Comparison of ENCODE assay signal across 1 cellular context in the genomic region with DNA sequence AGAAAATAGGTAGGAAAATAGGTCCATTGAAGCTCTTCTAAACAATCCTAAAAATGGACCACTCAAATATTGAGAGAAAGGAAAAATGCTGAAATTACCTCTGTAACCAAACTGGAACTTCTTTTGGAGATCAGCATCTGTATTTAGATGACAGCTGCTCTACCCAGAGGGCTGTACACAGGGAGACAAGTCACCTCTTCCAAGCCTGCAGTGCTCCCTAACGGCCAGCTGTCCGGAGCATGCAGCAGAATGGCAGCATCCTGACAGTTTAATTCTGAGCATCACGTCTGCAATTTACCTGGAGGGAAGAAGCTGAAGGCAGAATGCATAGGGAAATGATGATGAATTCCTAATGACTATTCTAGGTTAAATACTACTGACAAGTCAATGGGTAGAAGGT.
TF ChIP-seq lines count a peak whose summit lies in the region.

No MANE protein-coding gene starts in this region.

TF ChIP-seq in GM12878, 131 proteins besides CTCF, POLR2A, EP300 and RAD21 (continued from another document):
- TF ChIP-seq, protein P1, sequence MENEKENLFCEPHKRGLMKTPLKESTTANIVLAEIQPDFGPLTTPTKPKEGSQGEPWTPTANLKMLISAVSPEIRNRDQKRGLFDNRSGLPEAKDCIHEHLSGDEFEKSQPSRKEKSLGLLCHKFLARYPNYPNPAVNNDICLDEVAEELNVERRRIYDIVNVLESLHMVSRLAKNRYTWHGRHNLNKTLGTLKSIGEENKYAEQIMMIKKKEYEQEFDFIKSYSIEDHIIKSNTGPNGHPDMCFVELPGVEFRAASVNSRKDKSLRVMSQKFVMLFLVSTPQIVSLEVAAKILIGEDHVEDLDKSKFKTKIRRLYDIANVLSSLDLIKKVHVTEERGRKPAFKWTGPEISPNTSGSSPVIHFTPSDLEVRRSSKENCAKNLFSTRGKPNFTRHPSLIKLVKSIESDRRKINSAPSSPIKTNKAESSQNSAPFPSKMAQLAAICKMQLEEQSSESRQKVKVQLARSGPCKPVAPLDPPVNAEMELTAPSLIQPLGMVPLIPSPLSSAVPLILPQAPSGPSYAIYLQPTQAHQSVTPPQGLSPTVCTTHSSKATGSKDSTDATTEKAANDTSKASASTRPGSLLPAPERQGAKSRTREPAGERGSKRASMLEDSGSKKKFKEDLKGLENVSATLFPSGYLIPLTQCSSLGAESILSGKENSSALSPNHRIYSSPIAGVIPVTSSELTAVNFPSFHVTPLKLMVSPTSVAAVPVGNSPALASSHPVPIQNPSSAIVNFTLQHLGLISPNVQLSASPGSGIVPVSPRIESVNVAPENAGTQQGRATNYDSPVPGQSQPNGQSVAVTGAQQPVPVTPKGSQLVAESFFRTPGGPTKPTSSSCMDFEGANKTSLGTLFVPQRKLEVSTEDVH (IDR thresholded peaks at IDR 0.05; ENCODE audit: low read depth, partially characterized antibody), result no peak
- no peak for TF ChIP-seq IRF4 (IDR thresholded peaks at IDR 0.05; ENCODE audit: low read depth, low read length)
- no peak for TF ChIP-seq BMI1 (IDR thresholded peaks at IDR 0.05; ENCODE audit: borderline replicate concordance)
- TF ChIP-seq EZH2 (IDR thresholded peaks at IDR 0.05; ENCODE audit: borderline replicate concordance, control insufficient read depth, low read depth, low read length), result no peak
- no peak for TF ChIP-seq MTA3 (IDR thresholded peaks at IDR 0.05; ENCODE audit: borderline replicate concordance, low read length)
TF ChIP-seq in GM12878: peak in this region for 0.
